Comparison of ENCODE assay signal across 2 cellular contexts in genomic region chr10:17065273-17065672, GRCh38.
TF ChIP-seq lines count a peak whose summit lies in the region.

No MANE protein-coding gene starts in this region.

TF ChIP-seq in SK-N-SH, 30 proteins besides CTCF, POLR2A, EP300 and RAD21 (continued from another document):
- TF ChIP-seq FOSL2 (IDR thresholded peaks at IDR 0.05; ENCODE audit: borderline replicate concordance, low read depth) = no peak
- TF ChIP-seq RFX5 (IDR thresholded peaks at IDR 0.05; ENCODE audit: low read length) = no peak
- no peak for TF ChIP-seq REST (IDR thresholded peaks at IDR 0.05; ENCODE audit: low read depth, low read length)

TF ChIP-seq in SK-N-SH treated with all-trans-retinoic acid at 6 μM for 48 hours, 23 proteins besides CTCF, POLR2A, EP300 and RAD21 (continued from another document):
- TF ChIP-seq CSDC2 (CRISPR knock-in tag; IDR thresholded peaks at IDR 0.05) = no peak
